In the genomic region with DNA sequence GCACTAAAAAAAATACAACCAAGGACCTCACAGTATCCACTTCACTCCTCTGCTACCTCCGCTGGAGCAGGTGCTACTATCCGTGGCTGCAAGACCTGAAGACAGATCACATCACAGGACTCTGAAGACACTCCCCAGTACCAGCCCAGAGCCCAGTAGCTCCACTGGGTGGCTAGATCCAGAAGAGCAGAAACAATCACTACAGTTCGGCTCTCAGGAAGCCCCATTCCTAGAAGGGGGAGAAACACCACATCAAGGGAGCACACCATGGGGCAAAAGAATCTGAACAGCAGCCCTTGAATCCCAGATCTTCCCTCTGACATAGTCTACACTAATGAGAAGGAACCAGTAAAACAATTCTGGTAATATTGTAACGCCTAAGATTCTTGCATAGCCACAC, we compare ENCODE assay signal across 26 cellular contexts.
"Had no signal": no experiment of that assay in that cellular context is flagged by ENCODE, and none has a peak within 500 bp of the region (broad histone marks: within the 10 kb centered on the region; RNA-seq: fewer than 3 reads in every experiment).

No MANE protein-coding gene starts in this region.

- H3K27me3 Mint-ChIP-seq: activated naive CD8-positive, alpha-beta T cell treated with anti-CD3 and anti-CD28 coated beads for 36 hours; naive B cell had no signal

- H3K27me3 ChIP-seq: ascending aorta, brain microvascular endothelial cell, left lung, pancreas, tibial nerve had no signal

- H3K36me3 ChIP-seq: ascending aorta, brain microvascular endothelial cell, left lung, pancreas, tibial nerve had no signal

- H3K4me3 ChIP-seq: ascending aorta, left lung, lung, pancreas, psoas muscle, tibial nerve had no signal

- H3K27ac Mint-ChIP-seq: activated naive CD8-positive, alpha-beta T cell treated with anti-CD3 and anti-CD28 coated beads for 36 hours; naive B cell; T-helper 2 cell treated with Interferon-gamma antibody and Interleukin-4, amounts not matched to agents 5 μg/mL and 100 μg/mL, for 36 hours had no signal

- H3K27ac ChIP-seq: ascending aorta, brain microvascular endothelial cell, left lung, pancreas, psoas muscle, tibial nerve had no signal

- H3K4me1 Mint-ChIP-seq: activated naive CD8-positive, alpha-beta T cell treated with anti-CD3 and anti-CD28 coated beads for 36 hours; naive B cell had no signal

- ATAC-seq: esophagus mucosa, left lung, pancreas, psoas muscle had no signal

- H3K9me3 ChIP-seq: pancreas, psoas muscle had no signal

- DNase-seq: activated CD4-positive, alpha-beta T cell treated with anti-CD3 and anti-CD28 coated beads for 4 hours; activated CD4-positive, alpha-beta T cell treated with anti-CD3 and anti-CD28 coated beads, Interleukin-2, amount 50 U/mL, for 4 hours; activated CD8-positive, alpha-beta memory T cell treated with anti-CD3 and anti-CD28 coated beads for 24 hours; activated effector memory CD4-positive, alpha-beta T cell treated with Interleukin-2 at 50 U/mL for 16 hours; activated naive CD4-positive, alpha-beta T cell treated with Interleukin-2 at 50 U/mL for 16 hours; activated naive CD8-positive, alpha-beta T cell treated with anti-CD3 and anti-CD28 coated beads for 36 hours; brain microvascular endothelial cell; caudate nucleus; foreskin fibroblast; head of caudate nucleus; hypothalamus; kidney glomerular epithelial cell; left lung; naive B cell; nucleus accumbens; pancreas; psoas muscle; stimulated activated CD4-positive, alpha-beta T cell treated with anti-CD3 and anti-CD28 coated beads, Interleukin-15, amount 100 ng/mL, for 24 hours; stimulated activated CD4-positive, alpha-beta T cell treated with anti-CD3 and anti-CD28 coated beads, Interleukin-2, amount 100 ng/mL, for 24 hours; stimulated activated naive CD4-positive, alpha-beta T cell treated with Interleukin-2 at 50 U/mL for 16 hours; T-helper 1 cell had no signal

- H3K4me3 Mint-ChIP-seq: activated naive CD8-positive, alpha-beta T cell treated with anti-CD3 and anti-CD28 coated beads for 36 hours; naive B cell; T-helper 2 cell treated with Interferon-gamma antibody and Interleukin-4, amounts not matched to agents 5 μg/mL and 100 μg/mL, for 36 hours had no signal

- H3K36me3 Mint-ChIP-seq: activated naive CD8-positive, alpha-beta T cell treated with anti-CD3 and anti-CD28 coated beads for 36 hours; naive B cell had no signal

- H3K4me1 ChIP-seq: ascending aorta, left lung, pancreas, psoas muscle, tibial nerve had no signal
